Comparison of ENCODE assay signal across 12 cellular contexts in the genomic region with DNA sequence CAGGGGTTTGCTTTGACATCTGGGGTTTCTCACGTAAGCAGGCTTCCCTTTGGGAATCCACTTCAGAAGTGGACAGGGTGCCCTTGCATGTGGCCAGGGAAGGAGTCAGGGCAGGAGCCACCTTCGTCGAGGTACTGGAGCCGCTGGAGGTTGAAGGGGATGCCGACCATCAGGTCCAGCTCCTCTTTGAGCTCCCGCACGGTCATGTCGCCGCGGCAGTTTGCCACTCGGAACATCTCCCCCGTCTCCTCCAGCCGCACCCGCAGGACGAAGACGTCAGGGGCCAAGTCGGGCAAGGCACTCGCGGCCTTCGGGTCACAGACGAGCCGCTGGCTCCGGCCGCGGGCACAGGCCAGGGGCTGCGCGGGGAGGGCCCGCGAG. TPM values are rescaled to one million over a fixed set of nuclear protein-coding genes. Genes with fewer than 3 reads are reported as not detected.
DNase-seq lines count a peak whose midpoint lies in the region; ATAC-seq and TF ChIP-seq lines count a peak whose summit lies in the region.
"Had no signal": no experiment of that assay in that cellular context is flagged by ENCODE, and none has a peak within 500 bp of the region (broad histone marks: within the 10 kb centered on the region; RNA-seq: fewer than 3 reads in every experiment).

No MANE protein-coding gene starts in this region.

- H3K4me3 Mint-ChIP-seq in MCF 10A (ENCODE audit: unreplicated experiment) (no peak overlapping the region), type B pancreatic cell (peak overlapping the region; percentile 72)

- DNase-seq in mammary epithelial cell (no peak), MCF 10A (ENCODE audit: unreplicated experiment) (no peak), astrocyte of the hippocampus (ENCODE audit: low read depth, low spot score) (peak; percentile 35), left colon (no peak), type B pancreatic cell (ENCODE audit: extremely low spot score, unreplicated experiment) (no peak), DMS79 treated with DMSO at 0.1 percent for 48 hours (lab: John Stamatoyannopoulos, UW) (no peak), GM03348 (ENCODE audit: low spot score) (no peak), left ventricle myocardium superior (no peak)
- DNase-seq: NCI-H1048 had no signal

- H3K27ac ChIP-seq in mammary epithelial cell (ENCODE audit: insufficient read depth, low read depth, low read length), result no peak overlapping the region

- no peaks in the 10 kb centered on the region for H3K36me3 ChIP-seq in mammary epithelial cell (ENCODE audit: insufficient read depth, low read length)

- CTCF ChIA-PET in mammary epithelial cell (lab: Charles Lee; ENCODE audit: low non-redundant PET), result no interaction called here
- CTCF ChIA-PET in MCF 10A (lab: Yijun Ruan, JAX), result interaction anchor here (1.1 kb wide), 1 partner anchor 231 kb away, joined by 3 read pairs; no protein-coding TSS in a partner anchor

- intact Hi-C loops in mammary epithelial cell (cut with micrococcal nuclease) (no loop called here), MCF 10A (cut with micrococcal nuclease) (no loop called here), left colon (cut with DNase I, micrococcal nuclease) (no loop called here), left ventricle myocardium superior (cut with micrococcal nuclease) (no loop called here)

- WGBS in mammary epithelial cell (ENCODE audit: low coverage, missing lambda C conversion rate), result 100% methylated on average over 1 of the region's 29 CpGs

- H3K4me1 Mint-ChIP-seq in MCF 10A (ENCODE audit: insufficient read depth, unreplicated experiment), result no peaks in the 10 kb centered on the region
- H3K4me1 Mint-ChIP-seq in type B pancreatic cell (ENCODE audit: unreplicated experiment), result peaks cover 9% of the 10 kb centered on the region

- ATAC-seq in left colon (peak; percentile 26), left ventricle myocardium superior (no peak)

- TF ChIP-seq CTCF in mammary epithelial cell (conservative IDR thresholded peaks at IDR 0.05 in 1 of 2, IDR thresholded peaks at IDR 0.05 in 1 of 2; ENCODE audit: extremely low read depth in 1 of 2, insufficient read depth in 1 of 2, low read depth in 1 of 2, low read length in 2 of 2) (no peak), MCF 10A (IDR thresholded peaks at IDR 0.05; ENCODE audit: unreplicated experiment) (no peak), type B pancreatic cell (conservative IDR thresholded peaks at IDR 0.05) (no peak)

- H2AFZ ChIP-seq in mammary epithelial cell (ENCODE audit: low read depth, low read length), result no peak overlapping the region

- POLR2A ChIA-PET in MCF 10A (lab: Yijun Ruan, JAX), result no interaction called here

- H3K9me3 Mint-ChIP-seq in MCF 10A (ENCODE audit: unreplicated experiment) (no peaks in the 10 kb centered on the region), type B pancreatic cell (no peaks in the 10 kb centered on the region)
- H3K9me3 Mint-ChIP-seq: activated naive CD4-positive, alpha-beta T cell treated with anti-CD3 and anti-CD28 coated beads, Interleukin-2, amount 50 U/mL, for 72 hours had no signal

- no peaks in the 10 kb centered on the region for H3K36me3 Mint-ChIP-seq in MCF 10A (ENCODE audit: insufficient read depth, unreplicated experiment)
- H3K36me3 Mint-ChIP-seq in type B pancreatic cell, result peaks cover 9% of the 10 kb centered on the region

- dilution Hi-C loops in mammary epithelial cell (cut with HindIII; ENCODE audit: low sequenced_read_pairs), result loop anchor here (10.0 kb wide), 1 partner anchor 713 kb away; no protein-coding TSS in a partner anchor

- H3K4me3 ChIP-seq in mammary epithelial cell (replicated peaks in 1 of 3; ENCODE audit: insufficient read depth in 1 of 3, low read depth in 2 of 3, low read length in 3 of 3), result no peak overlapping the region
- H3K4me3 ChIP-seq: lung had no signal

- H3K4me2 ChIP-seq in mammary epithelial cell (ENCODE audit: insufficient read depth, low read depth, low read length), result peak overlapping the region; percentile 32

- H3K9ac ChIP-seq in mammary epithelial cell (ENCODE audit: insufficient read depth, low read length), result no peak overlapping the region

- H3K27me3 ChIP-seq in mammary epithelial cell (ENCODE audit: insufficient read depth, low read length), result peaks cover 11% of the 10 kb centered on the region

- no peaks in the 10 kb centered on the region for H4K20me1 ChIP-seq in mammary epithelial cell (ENCODE audit: insufficient read depth, low read length)

- H3K27me3 Mint-ChIP-seq in MCF 10A (ENCODE audit: insufficient read depth, unreplicated experiment) (peaks cover 17% of the 10 kb centered on the region), type B pancreatic cell (peaks cover 80% of the 10 kb centered on the region)

- no peaks in the 10 kb centered on the region for H3K9me3 ChIP-seq in mammary epithelial cell (replicated peaks; ENCODE audit: insufficient read depth, low read length)

- no TSS peak for BruUV-seq in mammary epithelial cell (replicated peaks; lab: Mats Ljungman, UMichigan)
- no TSS peak for BruUV-seq in MCF 10A (replicated peaks; lab: Mats Ljungman, UMichigan)

- in situ Hi-C loops in mammary epithelial cell (cut with MboI; ENCODE audit: low sequenced_read_pairs in 2 of 2), result loop anchor here (25.0 kb wide), 2 partner anchors 609 to 634 kb away; a partner anchor contains a TSS

- H3K4me1 ChIP-seq in mammary epithelial cell (ENCODE audit: insufficient read depth, low read length), result no peaks in the 10 kb centered on the region

- no peaks in the 10 kb centered on the region for H3K79me2 ChIP-seq in mammary epithelial cell (ENCODE audit: insufficient read depth, low read length)

- H3K27ac Mint-ChIP-seq in MCF 10A (ENCODE audit: low read depth, unreplicated experiment) (no peak overlapping the region), type B pancreatic cell (no peak overlapping the region)

RNA-seq across cellular contexts. Expression of a gene that starts 0.4 kb away (rescaled TPM):
- total RNA-seq in mammary epithelial cell, result not detected
- not detected for polyA plus RNA-seq in mammary epithelial cell
- not detected for polyA minus RNA-seq in mammary epithelial cell
- total RNA-seq in MCF 10A (2022), result not detected in 2 replicates
- total RNA-seq in left colon, result not detected
- total RNA-seq in type B pancreatic cell (ENCODE audit: low replicate concordance), result not detected in 2 replicates
- not detected for total RNA-seq in left ventricle myocardium superior
- total RNA-seq: activated naive CD4-positive, alpha-beta T cell treated with anti-CD3 and anti-CD28 coated beads, Interleukin-2, amount 50 U/mL, for 72 hours; lung; subcutaneous adipose tissue had no signal
- polyA plus RNA-seq: lung had no signal
